1 cellular context compared by ENCODE assay signal in the genomic region with DNA sequence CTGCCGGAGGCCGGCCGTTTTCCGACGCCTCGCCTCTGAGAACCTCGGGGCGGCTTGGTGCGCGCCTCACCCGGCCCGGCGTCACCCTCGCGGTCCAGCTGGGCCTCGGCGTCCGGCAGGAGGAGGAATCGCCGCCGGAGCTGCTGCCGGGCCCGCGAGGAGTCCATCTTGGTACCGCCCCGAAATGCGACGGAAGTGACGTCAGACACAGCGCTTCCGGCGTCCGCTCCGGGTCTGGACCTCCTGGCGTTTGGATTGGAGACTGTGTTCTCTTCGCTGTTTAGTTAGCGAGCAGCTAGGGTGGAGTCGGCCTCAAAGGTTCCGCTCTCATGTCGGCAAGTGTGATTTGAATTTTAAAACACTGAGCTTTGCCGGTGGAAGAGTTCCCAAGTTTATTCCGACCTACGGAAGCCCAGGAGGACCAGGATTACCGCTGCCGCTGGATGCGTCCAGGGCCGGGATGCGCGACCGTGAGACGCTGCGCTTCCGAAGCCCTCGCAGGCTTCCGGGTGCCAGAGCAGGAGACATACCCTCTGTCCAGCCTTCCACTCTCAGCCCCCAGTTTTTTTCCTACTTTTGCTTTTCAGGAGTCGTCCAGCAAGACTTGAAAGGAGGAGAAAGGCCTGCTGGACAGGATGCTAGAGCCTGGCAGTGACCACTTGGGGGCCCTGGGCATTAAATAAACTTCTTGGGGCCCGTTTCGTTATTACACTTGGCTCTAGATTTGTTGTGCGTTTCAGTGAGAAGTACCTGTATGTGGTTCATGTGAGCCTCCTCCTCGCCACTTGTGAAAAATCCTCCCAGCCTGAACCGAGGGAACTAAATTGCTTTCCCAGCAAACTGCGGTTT.
TF ChIP-seq lines count a peak whose summit lies in the region.

A gene with protein sequence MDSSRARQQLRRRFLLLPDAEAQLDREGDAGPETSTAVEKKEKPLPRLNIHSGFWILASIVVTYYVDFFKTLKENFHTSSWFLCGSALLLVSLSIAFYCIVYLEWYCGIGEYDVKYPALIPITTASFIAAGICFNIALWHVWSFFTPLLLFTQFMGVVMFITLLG (minus strand): TSS at position 188 of the 849 bp plus-strand sequence. CDS start 21 bp downstream, at position 167.

TF ChIP-seq in GM12878, 131 proteins besides CTCF, POLR2A, EP300 and RAD21 (continued from another document and continues in another):
- TF ChIP-seq, protein P1, sequence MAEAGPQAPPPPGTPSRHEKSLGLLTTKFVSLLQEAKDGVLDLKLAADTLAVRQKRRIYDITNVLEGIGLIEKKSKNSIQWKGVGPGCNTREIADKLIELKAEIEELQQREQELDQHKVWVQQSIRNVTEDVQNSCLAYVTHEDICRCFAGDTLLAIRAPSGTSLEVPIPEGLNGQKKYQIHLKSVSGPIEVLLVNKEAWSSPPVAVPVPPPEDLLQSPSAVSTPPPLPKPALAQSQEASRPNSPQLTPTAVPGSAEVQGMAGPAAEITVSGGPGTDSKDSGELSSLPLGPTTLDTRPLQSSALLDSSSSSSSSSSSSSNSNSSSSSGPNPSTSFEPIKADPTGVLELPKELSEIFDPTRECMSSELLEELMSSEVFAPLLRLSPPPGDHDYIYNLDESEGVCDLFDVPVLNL (IDR thresholded peaks at IDR 0.05; ENCODE audit: low read depth, low read length), result 0 out of 2 replicates have a peak, but pooled peaks have one; percentile 30
- TF ChIP-seq HCFC1 (IDR thresholded peaks at IDR 0.05; ENCODE audit: low read length) (peak; percentile 81), MYB (IDR thresholded peaks at IDR 0.05; ENCODE audit: borderline replicate concordance, low read depth, low read length) (no peak), MXI1 (IDR thresholded peaks at IDR 0.05; ENCODE audit: low read depth, low read length) (peak; percentile 72; the same call in 1 of the 2 replicates), DPF2 (IDR thresholded peaks at IDR 0.05) (0 out of 2 replicates have a peak, but pooled peaks have one; percentile 39), GATAD2B (conservative IDR thresholded peaks at IDR 0.05; ENCODE audit: low read depth) (peak; percentile 65), SIN3A (IDR thresholded peaks at IDR 0.05; ENCODE audit: low read depth, low read length) (peak; percentile 85), SMAD1 (IDR thresholded peaks at IDR 0.05; ENCODE audit: low read depth, partially characterized antibody) (peak; percentile 42), ATF7 (IDR thresholded peaks at IDR 0.05; ENCODE audit: low read depth) (peak; percentile 98), TCF7 (IDR thresholded peaks at IDR 0.05; ENCODE audit: borderline replicate concordance) (peak; percentile 50; the same call in 1 of the 2 replicates), EZH2 (IDR thresholded peaks at IDR 0.05; ENCODE audit: borderline replicate concordance, control insufficient read depth, low read depth, low read length) (no peak), CREB1 (IDR thresholded peaks at IDR 0.05; ENCODE audit: low read depth) (peak; percentile 94), IKZF1 (conservative IDR thresholded peaks at IDR 0.05) (peak; percentile 90), WRNIP1 (IDR thresholded peaks at IDR 0.05; ENCODE audit: borderline replicate concordance, low read depth, low read length) (no peak), KAT2A (conservative IDR thresholded peaks at IDR 0.05; ENCODE audit: control insufficient read depth, low read depth, low read length) (no peak), NBN (IDR thresholded peaks at IDR 0.05) (peak; percentile 96), BHLHE40 (IDR thresholded peaks at IDR 0.05; ENCODE audit: borderline replicate concordance in 1 of 2, low read depth in 2 of 2, low read length in 1 of 2) (peak; percentile 9 to 30; a peak in 2 of 4 replicates), TCF3 (IDR thresholded peaks at IDR 0.05; ENCODE audit: borderline replicate concordance, insufficient read depth, low read depth, low read length) (peak; percentile 68; the same call in 1 of the 2 replicates), JUNB (IDR thresholded peaks at IDR 0.05) (peak; percentile 11; the same call in 1 of the 2 replicates), CBFB (IDR thresholded peaks at IDR 0.05; ENCODE audit: low read depth) (peak; percentile 79; the same call in 1 of the 2 replicates), CBX5 (IDR thresholded peaks at IDR 0.05; ENCODE audit: low read depth) (no peak), GABPA (IDR thresholded peaks at IDR 0.05; ENCODE audit: low read depth) (peak; percentile 97), POLR2AphosphoS5 (IDR thresholded peaks at IDR 0.05; ENCODE audit: low read length) (peak; percentile 96), YY1 (IDR thresholded peaks at IDR 0.05; ENCODE audit: low read depth, low read length) (peak; percentile 97), NR2C2 (IDR thresholded peaks at IDR 0.05; ENCODE audit: borderline replicate concordance, control insufficient read depth, insufficient read length, low read depth) (no peak), SRF (IDR thresholded peaks at IDR 0.05; ENCODE audit: low read depth in 2 of 2, low read length in 2 of 2) (peak in 1 of 2 experiments; percentile 68; a peak in 1 of 4 replicates), BCL11A (IDR thresholded peaks at IDR 0.05; ENCODE audit: low read depth, low read length) (no peak), CHD2 (IDR thresholded peaks at IDR 0.05; ENCODE audit: borderline replicate concordance, low read depth, low read length) (peak; percentile 58; the same call in 1 of the 2 replicates), HDGF (IDR thresholded peaks at IDR 0.05) (no peak), PAX5 (IDR thresholded peaks at IDR 0.05; ENCODE audit: borderline replicate concordance, low read depth, low read length) (no peak), RB1 (IDR thresholded peaks at IDR 0.05; ENCODE audit: borderline replicate concordance) (peak; percentile 86)
- TF ChIP-seq, protein P2, sequence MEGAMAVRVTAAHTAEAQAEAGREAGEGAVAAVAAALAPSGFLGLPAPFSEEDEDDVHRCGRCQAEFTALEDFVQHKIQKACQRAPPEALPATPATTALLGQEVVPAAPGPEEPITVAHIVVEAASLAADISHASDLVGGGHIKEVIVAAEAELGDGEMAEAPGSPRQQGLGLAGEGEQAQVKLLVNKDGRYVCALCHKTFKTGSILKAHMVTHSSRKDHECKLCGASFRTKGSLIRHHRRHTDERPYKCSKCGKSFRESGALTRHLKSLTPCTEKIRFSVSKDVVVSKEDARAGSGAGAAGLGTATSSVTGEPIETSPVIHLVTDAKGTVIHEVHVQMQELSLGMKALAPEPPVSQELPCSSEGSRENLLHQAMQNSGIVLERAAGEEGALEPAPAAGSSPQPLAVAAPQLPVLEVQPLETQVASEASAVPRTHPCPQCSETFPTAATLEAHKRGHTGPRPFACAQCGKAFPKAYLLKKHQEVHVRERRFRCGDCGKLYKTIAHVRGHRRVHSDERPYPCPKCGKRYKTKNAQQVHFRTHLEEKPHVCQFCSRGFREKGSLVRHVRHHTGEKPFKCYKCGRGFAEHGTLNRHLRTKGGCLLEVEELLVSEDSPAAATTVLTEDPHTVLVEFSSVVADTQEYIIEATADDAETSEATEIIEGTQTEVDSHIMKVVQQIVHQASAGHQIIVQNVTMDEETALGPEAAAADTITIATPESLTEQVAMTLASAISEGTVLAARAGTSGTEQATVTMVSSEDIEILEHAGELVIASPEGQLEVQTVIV (IDR thresholded peaks at IDR 0.05; ENCODE audit: borderline replicate concordance, partially characterized antibody), result peak; percentile 59
- TF ChIP-seq, protein P3, sequence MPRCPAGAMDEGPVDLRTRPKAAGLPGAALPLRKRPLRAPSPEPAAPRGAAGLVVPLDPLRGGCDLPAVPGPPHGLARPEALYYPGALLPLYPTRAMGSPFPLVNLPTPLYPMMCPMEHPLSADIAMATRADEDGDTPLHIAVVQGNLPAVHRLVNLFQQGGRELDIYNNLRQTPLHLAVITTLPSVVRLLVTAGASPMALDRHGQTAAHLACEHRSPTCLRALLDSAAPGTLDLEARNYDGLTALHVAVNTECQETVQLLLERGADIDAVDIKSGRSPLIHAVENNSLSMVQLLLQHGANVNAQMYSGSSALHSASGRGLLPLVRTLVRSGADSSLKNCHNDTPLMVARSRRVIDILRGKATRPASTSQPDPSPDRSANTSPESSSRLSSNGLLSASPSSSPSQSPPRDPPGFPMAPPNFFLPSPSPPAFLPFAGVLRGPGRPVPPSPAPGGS (IDR thresholded peaks at IDR 0.05; ENCODE audit: borderline replicate concordance, insufficient read depth, low read depth, low read length, poor library complexity, severe bottlenecking), result no peak
- TF ChIP-seq, protein P4, sequence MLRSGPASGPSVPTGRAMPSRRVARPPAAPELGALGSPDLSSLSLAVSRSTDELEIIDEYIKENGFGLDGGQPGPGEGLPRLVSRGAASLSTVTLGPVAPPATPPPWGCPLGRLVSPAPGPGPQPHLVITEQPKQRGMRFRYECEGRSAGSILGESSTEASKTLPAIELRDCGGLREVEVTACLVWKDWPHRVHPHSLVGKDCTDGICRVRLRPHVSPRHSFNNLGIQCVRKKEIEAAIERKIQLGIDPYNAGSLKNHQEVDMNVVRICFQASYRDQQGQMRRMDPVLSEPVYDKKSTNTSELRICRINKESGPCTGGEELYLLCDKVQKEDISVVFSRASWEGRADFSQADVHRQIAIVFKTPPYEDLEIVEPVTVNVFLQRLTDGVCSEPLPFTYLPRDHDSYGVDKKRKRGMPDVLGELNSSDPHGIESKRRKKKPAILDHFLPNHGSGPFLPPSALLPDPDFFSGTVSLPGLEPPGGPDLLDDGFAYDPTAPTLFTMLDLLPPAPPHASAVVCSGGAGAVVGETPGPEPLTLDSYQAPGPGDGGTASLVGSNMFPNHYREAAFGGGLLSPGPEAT (IDR thresholded peaks at IDR 0.05; ENCODE audit: low read depth), result peak; percentile 97
- TF ChIP-seq, protein P5, sequence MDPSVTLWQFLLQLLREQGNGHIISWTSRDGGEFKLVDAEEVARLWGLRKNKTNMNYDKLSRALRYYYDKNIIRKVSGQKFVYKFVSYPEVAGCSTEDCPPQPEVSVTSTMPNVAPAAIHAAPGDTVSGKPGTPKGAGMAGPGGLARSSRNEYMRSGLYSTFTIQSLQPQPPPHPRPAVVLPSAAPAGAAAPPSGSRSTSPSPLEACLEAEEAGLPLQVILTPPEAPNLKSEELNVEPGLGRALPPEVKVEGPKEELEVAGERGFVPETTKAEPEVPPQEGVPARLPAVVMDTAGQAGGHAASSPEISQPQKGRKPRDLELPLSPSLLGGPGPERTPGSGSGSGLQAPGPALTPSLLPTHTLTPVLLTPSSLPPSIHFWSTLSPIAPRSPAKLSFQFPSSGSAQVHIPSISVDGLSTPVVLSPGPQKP (IDR thresholded peaks at IDR 0.05; ENCODE audit: low read depth, low read length), result peak; percentile 86
- TF ChIP-seq, protein P6, sequence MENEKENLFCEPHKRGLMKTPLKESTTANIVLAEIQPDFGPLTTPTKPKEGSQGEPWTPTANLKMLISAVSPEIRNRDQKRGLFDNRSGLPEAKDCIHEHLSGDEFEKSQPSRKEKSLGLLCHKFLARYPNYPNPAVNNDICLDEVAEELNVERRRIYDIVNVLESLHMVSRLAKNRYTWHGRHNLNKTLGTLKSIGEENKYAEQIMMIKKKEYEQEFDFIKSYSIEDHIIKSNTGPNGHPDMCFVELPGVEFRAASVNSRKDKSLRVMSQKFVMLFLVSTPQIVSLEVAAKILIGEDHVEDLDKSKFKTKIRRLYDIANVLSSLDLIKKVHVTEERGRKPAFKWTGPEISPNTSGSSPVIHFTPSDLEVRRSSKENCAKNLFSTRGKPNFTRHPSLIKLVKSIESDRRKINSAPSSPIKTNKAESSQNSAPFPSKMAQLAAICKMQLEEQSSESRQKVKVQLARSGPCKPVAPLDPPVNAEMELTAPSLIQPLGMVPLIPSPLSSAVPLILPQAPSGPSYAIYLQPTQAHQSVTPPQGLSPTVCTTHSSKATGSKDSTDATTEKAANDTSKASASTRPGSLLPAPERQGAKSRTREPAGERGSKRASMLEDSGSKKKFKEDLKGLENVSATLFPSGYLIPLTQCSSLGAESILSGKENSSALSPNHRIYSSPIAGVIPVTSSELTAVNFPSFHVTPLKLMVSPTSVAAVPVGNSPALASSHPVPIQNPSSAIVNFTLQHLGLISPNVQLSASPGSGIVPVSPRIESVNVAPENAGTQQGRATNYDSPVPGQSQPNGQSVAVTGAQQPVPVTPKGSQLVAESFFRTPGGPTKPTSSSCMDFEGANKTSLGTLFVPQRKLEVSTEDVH (IDR thresholded peaks at IDR 0.05; ENCODE audit: low read depth, partially characterized antibody), result peak; percentile 85
- TF ChIP-seq, protein P7, sequence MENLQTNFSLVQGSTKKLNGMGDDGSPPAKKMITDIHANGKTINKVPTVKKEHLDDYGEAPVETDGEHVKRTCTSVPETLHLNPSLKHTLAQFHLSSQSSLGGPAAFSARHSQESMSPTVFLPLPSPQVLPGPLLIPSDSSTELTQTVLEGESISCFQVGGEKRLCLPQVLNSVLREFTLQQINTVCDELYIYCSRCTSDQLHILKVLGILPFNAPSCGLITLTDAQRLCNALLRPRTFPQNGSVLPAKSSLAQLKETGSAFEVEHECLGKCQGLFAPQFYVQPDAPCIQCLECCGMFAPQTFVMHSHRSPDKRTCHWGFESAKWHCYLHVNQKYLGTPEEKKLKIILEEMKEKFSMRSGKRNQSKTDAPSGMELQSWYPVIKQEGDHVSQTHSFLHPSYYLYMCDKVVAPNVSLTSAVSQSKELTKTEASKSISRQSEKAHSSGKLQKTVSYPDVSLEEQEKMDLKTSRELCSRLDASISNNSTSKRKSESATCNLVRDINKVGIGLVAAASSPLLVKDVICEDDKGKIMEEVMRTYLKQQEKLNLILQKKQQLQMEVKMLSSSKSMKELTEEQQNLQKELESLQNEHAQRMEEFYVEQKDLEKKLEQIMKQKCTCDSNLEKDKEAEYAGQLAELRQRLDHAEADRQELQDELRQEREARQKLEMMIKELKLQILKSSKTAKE (IDR thresholded peaks at IDR 0.05; ENCODE audit: low read depth, poor library complexity, severe bottlenecking), result peak; percentile 49
- TF ChIP-seq, protein P8, sequence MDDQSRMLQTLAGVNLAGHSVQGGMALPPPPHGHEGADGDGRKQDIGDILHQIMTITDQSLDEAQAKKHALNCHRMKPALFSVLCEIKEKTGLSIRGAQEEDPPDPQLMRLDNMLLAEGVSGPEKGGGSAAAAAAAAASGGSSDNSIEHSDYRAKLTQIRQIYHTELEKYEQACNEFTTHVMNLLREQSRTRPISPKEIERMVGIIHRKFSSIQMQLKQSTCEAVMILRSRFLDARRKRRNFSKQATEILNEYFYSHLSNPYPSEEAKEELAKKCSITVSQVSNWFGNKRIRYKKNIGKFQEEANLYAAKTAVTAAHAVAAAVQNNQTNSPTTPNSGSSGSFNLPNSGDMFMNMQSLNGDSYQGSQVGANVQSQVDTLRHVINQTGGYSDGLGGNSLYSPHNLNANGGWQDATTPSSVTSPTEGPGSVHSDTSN (IDR thresholded peaks at IDR 0.05; ENCODE audit: insufficient replicate concordance, low read depth, low read length), result no peak
